ENCODE assay signal across 1 cellular context in genomic region chr6:27518881-27519795, GRCh38.
TF ChIP-seq lines count a peak whose summit lies in the region.

No MANE protein-coding gene starts in this region.

TF ChIP-seq in IMR-90, 13 proteins besides CTCF, POLR2A, EP300 and RAD21:
- TF ChIP-seq RFX5 (IDR thresholded peaks at IDR 0.05; ENCODE audit: low read depth, low read length): no peak
- no peak for TF ChIP-seq MAFK (IDR thresholded peaks at IDR 0.05; ENCODE audit: low read depth, low read length)
- TF ChIP-seq MXI1 (IDR thresholded peaks at IDR 0.05; ENCODE audit: borderline replicate concordance, low read depth, low read length): no peak
- no peak for TF ChIP-seq MAZ (IDR thresholded peaks at IDR 0.05; ENCODE audit: borderline replicate concordance, low read depth, low read length)
- no peak for TF ChIP-seq BHLHE40 (IDR thresholded peaks at IDR 0.05; ENCODE audit: low read depth, low read length)
- peak; percentile 59; the same call in 1 of the 2 replicates for TF ChIP-seq CEBPB (IDR thresholded peaks at IDR 0.05; ENCODE audit: low read depth, low read length)
- TF ChIP-seq CHD1 (IDR thresholded peaks at IDR 0.05; ENCODE audit: low read depth, low read length): no peak
- no peak for TF ChIP-seq USF2 (IDR thresholded peaks at IDR 0.05; ENCODE audit: low read depth, low read length)
- no peak for TF ChIP-seq NFE2L2 (IDR thresholded peaks at IDR 0.05; ENCODE audit: low read depth, low read length)
- TF ChIP-seq FOS (IDR thresholded peaks at IDR 0.05; ENCODE audit: low read depth, low read length): peak; percentile 87
- TF ChIP-seq RCOR1 (IDR thresholded peaks at IDR 0.05; ENCODE audit: insufficient replicate concordance, low read length): peak; percentile 54
- peak; percentile 67 for TF ChIP-seq SMC3 (IDR thresholded peaks at IDR 0.05; ENCODE audit: low read depth, low read length)
- no peak for TF ChIP-seq ELK1 (IDR thresholded peaks at IDR 0.05; ENCODE audit: borderline replicate concordance, low read depth, low read length)
